In genomic region chr14:61536661-61537566, GRCh38 we compare ENCODE assay signal across 9 cellular contexts.
DNase-seq lines count a peak whose midpoint lies in the region; ATAC-seq and TF ChIP-seq lines count a peak whose summit lies in the region.
"Had no signal": no experiment of that assay in that cellular context is flagged by ENCODE, and none has a peak within 500 bp of the region (broad histone marks: within the 10 kb centered on the region; RNA-seq: fewer than 3 reads in every experiment).

No MANE protein-coding gene starts in this region.

- CTCF ChIA-PET in AG04450 (lab: Charles Lee) = interaction anchor here (1.0 to 1.1 kb wide), 2 partner anchors 20 to 61 kb away, joined by 3 read pairs; no protein-coding TSS in a partner anchor
- CTCF ChIA-PET in HEK293T (lab: Yijun Ruan, JAX) = no interaction called here

- H3K4me1 ChIP-seq in HUES64 (ENCODE audit: insufficient read depth, low read length) = peaks cover 23% of the 10 kb centered on the region

- H3K9me3 Mint-ChIP-seq in chondrocyte (ENCODE audit: low read depth) = no peaks in the 10 kb centered on the region
- no peaks in the 10 kb centered on the region for H3K9me3 Mint-ChIP-seq in naive thymus-derived CD8-positive, alpha-beta T cell

- H3K4me3 ChIP-seq in AG04450 (ENCODE audit: low read depth, low read length) (no peak overlapping the region), HUES64 (ENCODE audit: low read length) (no peak overlapping the region)

- H3K4me1 Mint-ChIP-seq in chondrocyte (ENCODE audit: low read depth) = peaks cover 63% of the 10 kb centered on the region
- peaks cover 17 to 66% (median 46%) of the 10 kb centered on the region in 4 donors for H3K4me1 Mint-ChIP-seq in naive thymus-derived CD8-positive, alpha-beta T cell

- H3K36me3 Mint-ChIP-seq in chondrocyte (ENCODE audit: low read depth) = no peaks in the 10 kb centered on the region
- peaks cover 18 to 98% (median 39%) of the 10 kb centered on the region in 3 donors for H3K36me3 Mint-ChIP-seq in naive thymus-derived CD8-positive, alpha-beta T cell

- no peaks in the 10 kb centered on the region for H3K9me3 ChIP-seq in AG04450 (ENCODE audit: control insufficient read depth, insufficient read depth, low read length)
- H3K9me3 ChIP-seq in HUES64 (ENCODE audit: insufficient read depth, low read depth, low read length) = no peaks in the 10 kb centered on the region

- H3K4me3 Mint-ChIP-seq in chondrocyte (ENCODE audit: unreplicated experiment) = no peak overlapping the region
- no peak overlapping the region for H3K4me3 Mint-ChIP-seq in naive thymus-derived CD8-positive, alpha-beta T cell

- no peak for TF ChIP-seq CTCF in AG04450 (IDR thresholded peaks at IDR 0.05; ENCODE audit: low read depth, low read length)
- no peak for TF ChIP-seq CTCF in chondrocyte (IDR thresholded peaks at IDR 0.05)

- H3K9ac ChIP-seq in HUES64 (ENCODE audit: low read depth, low read length) = no peak overlapping the region; the same call in 1 of the 2 replicates

- H3K27ac Mint-ChIP-seq in chondrocyte (ENCODE audit: unreplicated experiment) = peak overlapping the region; percentile 92
- peak overlapping the region; percentile 43 to 92 (median 82) for H3K27ac Mint-ChIP-seq in naive thymus-derived CD8-positive, alpha-beta T cell

- WGBS in HUES64 = 82% methylated on average over 12 of the region's 12 CpGs

- ATAC-seq in naive thymus-derived CD8-positive, alpha-beta T cell = no peak
- no peak for ATAC-seq in GM21515 (IDR thresholded peaks at IDR 0.05; ENCODE audit: unreplicated experiment)

- no peaks in the 10 kb centered on the region for H3K27me3 ChIP-seq in AG04450 (ENCODE audit: control insufficient read depth, insufficient read depth, low read length)
- no peaks in the 10 kb centered on the region for H3K27me3 ChIP-seq in HUES64 (ENCODE audit: insufficient read depth, low read length)

- H3K36me3 ChIP-seq in HUES64 (ENCODE audit: insufficient read depth, low read length) = no peaks in the 10 kb centered on the region

- POLR2A ChIA-PET in AG04450 (lab: Yijun Ruan, JAX) (interaction anchor here (0.9 kb wide), 1 partner anchor 10 kb away, joined by 5 read pairs; no protein-coding TSS in a partner anchor), HEK293T (lab: Yijun Ruan, JAX) (interaction anchor here (0.7 kb wide), 1 partner anchor 24 kb away, joined by 3 read pairs; no protein-coding TSS in a partner anchor)
- POLR2A ChIA-PET in naive thymus-derived CD8-positive, alpha-beta T cell (lab: Charles Lee) = interaction anchor here (0.6 kb wide), 1 partner anchor 55 kb away, joined by 3 read pairs; no protein-coding TSS in a partner anchor

- H3K27ac ChIP-seq in AG04450 (ENCODE audit: low read depth, low read length) (peak overlapping the region; percentile 71), HUES64 (ENCODE audit: low read depth, low read length) (peak overlapping the region; percentile 59; the same call in 1 of the 2 replicates)

- no peaks in the 10 kb centered on the region for H3K27me3 Mint-ChIP-seq in chondrocyte (ENCODE audit: low read depth)
- no peaks in the 10 kb centered on the region for H3K27me3 Mint-ChIP-seq in naive thymus-derived CD8-positive, alpha-beta T cell

- DNase-seq in AG04450 (ENCODE audit: low read depth, low spot score) (no peak), chondrocyte (ENCODE audit: low spot score) (no peak), NCI-H1417 treated with DMSO at 0.1 percent for 48 hours (lab: John Stamatoyannopoulos, UW) (no peak), HEK293T (ENCODE audit: extremely low spot score) (no peak), NCI-H2227 (lab: John Stamatoyannopoulos, UW; ENCODE audit: unreplicated experiment) (no peak)
- DNase-seq in naive thymus-derived CD8-positive, alpha-beta T cell = no peak
- DNase-seq: T-helper 9 cell had no signal

TF ChIP-seq in HEK293T, 16 proteins besides CTCF, POLR2A, EP300 and RAD21:
- TF ChIP-seq BHLHE40 (IDR thresholded peaks at IDR 0.05; ENCODE audit: borderline replicate concordance) = no peak
- TF ChIP-seq TARDBP (IDR thresholded peaks at IDR 0.05) = no peak
- no peak for TF ChIP-seq HDGF (IDR thresholded peaks at IDR 0.05; ENCODE audit: borderline replicate concordance)
- no peak for TF ChIP-seq PKNOX1 (IDR thresholded peaks at IDR 0.05)
- no peak for TF ChIP-seq SUZ12 (IDR thresholded peaks at IDR 0.05)
- no peak for TF ChIP-seq L3MBTL2 (conservative IDR thresholded peaks at IDR 0.05)
- TF ChIP-seq FOXK2 (IDR thresholded peaks at IDR 0.05) = no peak
- no peak for TF ChIP-seq LEF1 (IDR thresholded peaks at IDR 0.05; ENCODE audit: borderline replicate concordance)
- no peak for TF ChIP-seq ELF4 (IDR thresholded peaks at IDR 0.05)
- TF ChIP-seq ZNF384 (IDR thresholded peaks at IDR 0.05) = no peak
- no peak for TF ChIP-seq ARNT (IDR thresholded peaks at IDR 0.05)
- no peak for TF ChIP-seq NFRKB (IDR thresholded peaks at IDR 0.05)
- TF ChIP-seq SP1 (IDR thresholded peaks at IDR 0.05) = no peak
- no peak for TF ChIP-seq CTBP1 (IDR thresholded peaks at IDR 0.05; ENCODE audit: borderline replicate concordance)
- TF ChIP-seq FOXA1 (IDR thresholded peaks at IDR 0.05) = no peak
- no peak for TF ChIP-seq FOXM1 (IDR thresholded peaks at IDR 0.05; ENCODE audit: borderline replicate concordance)
